9 cellular contexts compared by ENCODE assay signal in the genomic region with DNA sequence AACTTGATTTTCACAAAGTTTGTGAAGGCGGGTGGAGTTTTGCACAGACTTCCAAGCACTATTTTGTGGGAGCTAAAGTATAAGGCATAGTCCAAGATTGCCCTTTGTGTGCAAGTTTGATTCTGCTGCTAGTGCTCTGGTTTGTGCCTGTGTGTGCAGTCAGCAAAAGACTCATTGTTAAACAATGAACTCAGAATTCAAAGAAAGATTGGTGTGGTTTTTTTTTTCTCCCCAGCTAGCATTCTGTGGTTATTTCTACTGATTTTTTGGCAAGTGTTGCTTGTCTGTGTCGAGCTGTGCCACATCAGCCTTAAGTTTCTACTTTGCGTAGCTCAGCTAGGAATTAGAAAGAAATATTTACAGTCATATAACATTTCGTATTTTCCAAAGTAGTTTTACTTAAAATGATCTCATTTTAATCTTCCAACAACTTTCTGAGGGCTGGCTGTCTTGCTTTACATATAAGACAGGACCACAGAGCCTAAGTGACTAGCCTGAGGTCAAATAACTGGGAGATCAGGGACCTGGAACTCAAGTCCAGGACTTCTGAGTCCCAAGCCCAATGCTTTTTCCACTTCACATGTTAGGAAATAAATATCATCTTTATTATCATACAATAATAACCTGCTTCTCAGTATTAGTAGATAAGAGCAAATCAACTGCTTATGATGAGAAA.
DNase-seq lines count a peak whose midpoint lies in the region; ATAC-seq and TF ChIP-seq lines count a peak whose summit lies in the region.
"Had no signal": no experiment of that assay in that cellular context is flagged by ENCODE, and none has a peak within 500 bp of the region (broad histone marks: within the 10 kb centered on the region; RNA-seq: fewer than 3 reads in every experiment).

No MANE protein-coding gene starts in this region.

- H3K4me3 ChIP-seq in AG04450 (ENCODE audit: low read depth, low read length) (peak overlapping the region; percentile 28; the same call in 1 of the 2 replicates), astrocyte of the cerebellum (ENCODE audit: low read depth, low read length) (no peak overlapping the region)
- no peak overlapping the region for H3K4me3 ChIP-seq in naive thymus-derived CD4-positive, alpha-beta T cell (ENCODE audit: low read length)
- H3K4me3 ChIP-seq: prostate gland had no signal

- peaks cover 0 to 13% (median 0%) of the 10 kb centered on the region in 11 donors for H3K9me3 Mint-ChIP-seq in naive thymus-derived CD4-positive, alpha-beta T cell

- CTCF ChIA-PET in AG04450 (lab: Charles Lee) = interaction anchor here (0.7 kb wide), 1 partner anchor 237 kb away, joined by 3 read pairs; no protein-coding TSS in a partner anchor
- CTCF ChIA-PET in naive thymus-derived CD4-positive, alpha-beta T cell (lab: Charles Lee) = no interaction called here

- intact Hi-C loops in naive thymus-derived CD4-positive, alpha-beta T cell (cut with micrococcal nuclease) = loop anchor here in 1 of 2 donors (2.0 to 10.0 kb wide), 3 partner anchors 70 to 294 kb away; a partner anchor contains a TSS
- intact Hi-C loops in left colon (cut with DNase I, micrococcal nuclease) = no loop called here

- peak overlapping the region in 5 of 9 donors; percentile 7 to 83 (median 52) for H3K27ac Mint-ChIP-seq in naive thymus-derived CD4-positive, alpha-beta T cell

- no peaks in the 10 kb centered on the region for H3K9me3 ChIP-seq in AG04450 (ENCODE audit: control insufficient read depth, insufficient read depth, low read length)
- no peaks in the 10 kb centered on the region for H3K9me3 ChIP-seq in naive thymus-derived CD4-positive, alpha-beta T cell (ENCODE audit: control insufficient read depth in 2 of 3, low read length in 3 of 3)
- H3K9me3 ChIP-seq: prostate gland had no signal

- no peaks in the 10 kb centered on the region for H3K27me3 Mint-ChIP-seq in naive thymus-derived CD4-positive, alpha-beta T cell

- peaks cover 0 to 32% (median 9%) of the 10 kb centered on the region in 5 donors for H3K36me3 Mint-ChIP-seq in naive thymus-derived CD4-positive, alpha-beta T cell

- H3K4me1 ChIP-seq in naive thymus-derived CD4-positive, alpha-beta T cell (ENCODE audit: control insufficient read depth in 2 of 2, insufficient read depth in 2 of 2, low read length in 2 of 2) = peaks cover 22 to 28% of the 10 kb centered on the region in 2 donors

- TF ChIP-seq CTCF in AG04450 (IDR thresholded peaks at IDR 0.05; ENCODE audit: low read depth, low read length) (no peak), astrocyte of the cerebellum (IDR thresholded peaks at IDR 0.05; ENCODE audit: low read depth, low read length, missing control alignments) (no peak)

- POLR2A ChIA-PET in AG04450 (lab: Yijun Ruan, JAX) = interaction anchor here (0.8 kb wide), 1 partner anchor 83 kb away, joined by 3 read pairs; no protein-coding TSS in a partner anchor
- POLR2A ChIA-PET in naive thymus-derived CD4-positive, alpha-beta T cell (lab: Charles Lee) = no interaction called here

- H3K4me3 Mint-ChIP-seq in naive thymus-derived CD4-positive, alpha-beta T cell = peak overlapping the region in 7 of 10 donors; percentile 5 to 71 (median 46)

- peak; percentile 78 for DNase-seq in AG04450 (ENCODE audit: low read depth, low spot score)
- peak; percentile 70 for DNase-seq in HS-27A (ENCODE audit: low read depth)
- DNase-seq in astrocyte of the cerebellum (ENCODE audit: low read depth) = peak; percentile 91
- peak in 5 of 9 donors; percentile 3 to 31 (median 22) for DNase-seq in naive thymus-derived CD4-positive, alpha-beta T cell
- no peak for DNase-seq in AML-193 (lab: John Stamatoyannopoulos, UW)
- no peak for DNase-seq in NCI-H146 (lab: John Stamatoyannopoulos, UW)
- no peak for DNase-seq in GM19238 (ENCODE audit: insufficient read length, low spot score)
- no peak for DNase-seq in left colon

- peaks cover 25 to 77% (median 63%) of the 10 kb centered on the region in 7 donors for H3K4me1 Mint-ChIP-seq in naive thymus-derived CD4-positive, alpha-beta T cell

- peak; percentile 54 for ATAC-seq in naive thymus-derived CD4-positive, alpha-beta T cell
- no peak for ATAC-seq in left colon

- peak overlapping the region; percentile 85 for H3K27ac ChIP-seq in AG04450 (ENCODE audit: low read depth, low read length)
- H3K27ac ChIP-seq in naive thymus-derived CD4-positive, alpha-beta T cell (ENCODE audit: low read depth, low read length) = no peak overlapping the region
- H3K27ac ChIP-seq: prostate gland had no signal

- H3K27me3 ChIP-seq in AG04450 (ENCODE audit: control insufficient read depth, insufficient read depth, low read length) = no peaks in the 10 kb centered on the region
- no peaks in the 10 kb centered on the region for H3K27me3 ChIP-seq in naive thymus-derived CD4-positive, alpha-beta T cell (ENCODE audit: control insufficient read depth in 2 of 2, insufficient read depth in 2 of 2, low read length in 2 of 2)

- in situ Hi-C loops in astrocyte of the cerebellum (cut with HindIII; ENCODE audit: low sequenced_read_pairs) = no loop called here

- no peaks in the 10 kb centered on the region for H3K36me3 ChIP-seq in naive thymus-derived CD4-positive, alpha-beta T cell (ENCODE audit: control insufficient read depth in 2 of 3, insufficient read depth in 3 of 3, low read length in 3 of 3)
- H3K36me3 ChIP-seq: prostate gland had no signal

Comparison
In these comparisons a context has a peak if more than half of its experiments do, and no peak if none do; other contexts are left out.
1. DNase-seq: peak in AG04450 (single experiment), HS-27A (single experiment), astrocyte of the cerebellum (single experiment) and naive thymus-derived CD4-positive, alpha-beta T cell (5 of 9); none in AML-193 (0 of 2), NCI-H146 (single experiment), GM19238 (single experiment) and left colon (0 of 2).